ENCODE assay signal across 8 cellular contexts in genomic region chrX:19747672-19748610, GRCh38.
DNase-seq lines count a peak whose midpoint lies in the region; ATAC-seq lines count a peak whose summit lies in the region.

No MANE protein-coding gene starts in this region.

- peak; percentile 35 for ATAC-seq in GM18511 (IDR thresholded peaks at IDR 0.05; ENCODE audit: unreplicated experiment)
- ATAC-seq in HG03175 (IDR thresholded peaks at IDR 0.05; ENCODE audit: unreplicated experiment) = peak; percentile 39
- peak; percentile 55 to 60 for ATAC-seq in stimulated activated naive B cell treated with anti-CD40 and anti-IgM and Interleukin-4, amounts not matched to agents 10 μg/mL and 1 μg/mL and 100 μg/mL, for 72 hours (replicated peaks)

- H3K27ac Mint-ChIP-seq in stimulated activated naive B cell treated with anti-CD40 and anti-IgM and Interleukin-4, amounts not matched to agents 10 μg/mL and 1 μg/mL and 100 μg/mL, for 72 hours = peak overlapping the region; percentile 96

- H3K4me3 Mint-ChIP-seq in stimulated activated naive B cell treated with anti-CD40 and anti-IgM and Interleukin-4, amounts not matched to agents 10 μg/mL and 1 μg/mL and 100 μg/mL, for 72 hours = peak overlapping the region; percentile 50

- H3K36me3 Mint-ChIP-seq in stimulated activated naive B cell treated with anti-CD40 and anti-IgM and Interleukin-4, amounts not matched to agents 10 μg/mL and 1 μg/mL and 100 μg/mL, for 72 hours = peaks cover 13 to 22% of the 10 kb centered on the region in 2 donors

- peaks cover 0 to 3% of the 10 kb centered on the region in 2 donors for H3K9me3 Mint-ChIP-seq in stimulated activated naive B cell treated with anti-CD40 and anti-IgM and Interleukin-4, amounts not matched to agents 10 μg/mL and 1 μg/mL and 100 μg/mL, for 72 hours

- H3K27me3 Mint-ChIP-seq in stimulated activated naive B cell treated with anti-CD40 and anti-IgM and Interleukin-4, amounts not matched to agents 10 μg/mL and 1 μg/mL and 100 μg/mL, for 72 hours = no peaks in the 10 kb centered on the region

- peak; percentile 48 to 54 for DNase-seq in activated CD4-positive, alpha-beta T cell treated with anti-CD3 and anti-CD28 coated beads for 4 hours
- DNase-seq in germinal center (ENCODE audit: low spot score) = peak; percentile 39
- DNase-seq in stimulated activated naive B cell treated with anti-CD40 and anti-IgM and Interleukin-4, amounts not matched to agents 10 μg/mL and 1 μg/mL and 100 μg/mL, for 72 hours = peak; percentile 49
- DNase-seq in T1000 (lab: John Stamatoyannopoulos, UW) = no peak
- DNase-seq in OCI-M2 (lab: John Stamatoyannopoulos, UW; ENCODE audit: unreplicated experiment) = no peak
- no peak for DNase-seq in occipital lobe (lab: John Stamatoyannopoulos, UW)

- H3K4me1 Mint-ChIP-seq in stimulated activated naive B cell treated with anti-CD40 and anti-IgM and Interleukin-4, amounts not matched to agents 10 μg/mL and 1 μg/mL and 100 μg/mL, for 72 hours = peaks cover 45 to 73% of the 10 kb centered on the region in 2 donors

Comparison
In these comparisons a context has a peak if more than half of its experiments do, and no peak if none do; other contexts are left out.
1. DNase-seq: peak in activated CD4-positive, alpha-beta T cell treated with anti-CD3 and anti-CD28 coated beads for 4 hours (2 of 2), germinal center (single experiment) and stimulated activated naive B cell treated with anti-CD40 and anti-IgM and Interleukin-4, amounts not matched to agents 10 μg/mL and 1 μg/mL and 100 μg/mL, for 72 hours (single experiment); none in T1000 (single experiment), OCI-M2 (single experiment) and occipital lobe (single experiment).
2. Peak in every context shown above with its lines, with median percentiles within 50 percentile points of each other: ATAC-seq.